ENCODE assay signal across 1 cellular context in the genomic region with DNA sequence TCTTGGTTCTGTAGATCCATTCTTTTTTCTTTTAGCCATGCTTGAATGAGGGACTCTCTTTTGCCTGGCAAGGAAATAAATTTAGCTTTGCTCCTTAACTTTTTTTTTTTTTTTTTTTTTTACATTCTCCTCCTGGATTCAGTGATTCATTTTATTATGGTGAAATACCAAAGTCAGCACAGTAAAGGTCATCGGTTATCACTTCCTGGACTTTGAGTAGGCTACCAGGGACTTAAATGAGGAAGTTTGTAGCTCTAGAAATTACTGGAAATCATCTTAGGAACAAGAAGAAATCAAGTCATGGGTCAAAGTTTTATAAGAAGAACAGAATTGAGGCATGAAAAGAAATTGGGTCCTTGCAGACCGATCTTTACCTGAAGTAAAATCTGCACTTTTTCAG.
TF ChIP-seq lines count a peak whose summit lies in the region.

No MANE protein-coding gene starts in this region.

TF ChIP-seq in HepG2, 621 proteins besides CTCF, POLR2A, EP300 and RAD21 (continued from another document):
- no peak for TF ChIP-seq ARID2 (CRISPR knock-in tag; IDR thresholded peaks at IDR 0.05; ENCODE audit: borderline replicate concordance)
- 0 out of 4 replicates have a peak, but pooled peaks of 1 of the 2 experiments have one; percentile 13 for TF ChIP-seq NR2F1 (CRISPR knock-in tag; IDR thresholded peaks at IDR 0.05)
- TF ChIP-seq, protein P1, sequence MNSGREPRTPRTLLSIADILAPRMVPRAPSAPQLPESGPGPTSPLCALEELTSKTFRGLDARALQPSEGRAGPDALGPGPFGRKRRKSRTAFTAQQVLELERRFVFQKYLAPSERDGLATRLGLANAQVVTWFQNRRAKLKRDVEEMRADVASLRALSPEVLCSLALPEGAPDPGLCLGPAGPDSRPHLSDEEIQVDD (CRISPR knock-in tag; IDR thresholded peaks at IDR 0.05; ENCODE audit: borderline replicate concordance) = no peak
- TF ChIP-seq, protein P2, sequence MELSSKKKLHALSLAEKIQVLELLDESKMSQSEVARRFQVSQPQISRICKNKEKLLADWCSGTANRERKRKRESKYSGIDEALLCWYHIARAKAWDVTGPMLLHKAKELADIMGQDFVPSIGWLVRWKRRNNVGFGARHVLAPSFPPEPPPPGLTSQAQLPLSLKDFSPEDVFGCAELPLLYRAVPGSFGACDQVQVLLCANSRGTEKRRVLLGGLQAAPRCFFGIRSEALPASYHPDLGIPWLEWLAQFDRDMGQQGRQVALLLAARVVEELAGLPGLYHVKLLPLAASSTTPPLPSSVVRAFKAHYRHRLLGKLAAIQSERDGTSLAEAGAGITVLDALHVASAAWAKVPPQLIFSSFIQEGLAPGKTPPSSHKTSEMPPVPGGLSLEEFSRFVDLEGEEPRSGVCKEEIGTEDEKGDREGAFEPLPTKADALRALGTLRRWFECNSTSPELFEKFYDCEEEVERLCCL (CRISPR knock-in tag; IDR thresholded peaks at IDR 0.05; ENCODE audit: borderline replicate concordance) = no peak
- TF ChIP-seq, protein P3, sequence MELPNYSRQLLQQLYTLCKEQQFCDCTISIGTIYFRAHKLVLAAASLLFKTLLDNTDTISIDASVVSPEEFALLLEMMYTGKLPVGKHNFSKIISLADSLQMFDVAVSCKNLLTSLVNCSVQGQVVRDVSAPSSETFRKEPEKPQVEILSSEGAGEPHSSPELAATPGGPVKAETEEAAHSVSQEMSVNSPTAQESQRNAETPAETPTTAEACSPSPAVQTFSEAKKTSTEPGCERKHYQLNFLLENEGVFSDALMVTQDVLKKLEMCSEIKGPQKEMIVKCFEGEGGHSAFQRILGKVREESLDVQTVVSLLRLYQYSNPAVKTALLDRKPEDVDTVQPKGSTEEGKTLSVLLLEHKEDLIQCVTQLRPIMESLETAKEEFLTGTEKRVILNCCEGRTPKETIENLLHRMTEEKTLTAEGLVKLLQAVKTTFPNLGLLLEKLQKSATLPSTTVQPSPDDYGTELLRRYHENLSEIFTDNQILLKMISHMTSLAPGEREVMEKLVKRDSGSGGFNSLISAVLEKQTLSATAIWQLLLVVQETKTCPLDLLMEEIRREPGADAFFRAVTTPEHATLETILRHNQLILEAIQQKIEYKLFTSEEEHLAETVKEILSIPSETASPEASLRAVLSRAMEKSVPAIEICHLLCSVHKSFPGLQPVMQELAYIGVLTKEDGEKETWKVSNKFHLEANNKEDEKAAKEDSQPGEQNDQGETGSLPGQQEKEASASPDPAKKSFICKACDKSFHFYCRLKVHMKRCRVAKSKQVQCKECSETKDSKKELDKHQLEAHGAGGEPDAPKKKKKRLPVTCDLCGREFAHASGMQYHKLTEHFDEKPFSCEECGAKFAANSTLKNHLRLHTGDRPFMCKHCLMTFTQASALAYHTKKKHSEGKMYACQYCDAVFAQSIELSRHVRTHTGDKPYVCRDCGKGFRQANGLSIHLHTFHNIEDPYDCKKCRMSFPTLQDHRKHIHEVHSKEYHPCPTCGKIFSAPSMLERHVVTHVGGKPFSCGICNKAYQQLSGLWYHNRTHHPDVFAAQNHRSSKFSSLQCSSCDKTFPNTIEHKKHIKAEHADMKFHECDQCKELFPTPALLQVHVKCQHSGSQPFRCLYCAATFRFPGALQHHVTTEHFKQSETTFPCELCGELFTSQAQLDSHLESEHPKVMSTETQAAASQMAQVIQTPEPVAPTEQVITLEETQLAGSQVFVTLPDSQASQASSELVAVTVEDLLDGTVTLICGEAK (IDR thresholded peaks at IDR 0.05) = no peak
- TF ChIP-seq, protein P3 (CRISPR knock-in tag; IDR thresholded peaks at IDR 0.05) = no peak
- TF ChIP-seq ZNF30 (CRISPR knock-in tag; IDR thresholded peaks at IDR 0.05) = no peak
- no peak for TF ChIP-seq ARNTL (CRISPR knock-in tag; IDR thresholded peaks at IDR 0.05)
- TF ChIP-seq, protein P4, sequence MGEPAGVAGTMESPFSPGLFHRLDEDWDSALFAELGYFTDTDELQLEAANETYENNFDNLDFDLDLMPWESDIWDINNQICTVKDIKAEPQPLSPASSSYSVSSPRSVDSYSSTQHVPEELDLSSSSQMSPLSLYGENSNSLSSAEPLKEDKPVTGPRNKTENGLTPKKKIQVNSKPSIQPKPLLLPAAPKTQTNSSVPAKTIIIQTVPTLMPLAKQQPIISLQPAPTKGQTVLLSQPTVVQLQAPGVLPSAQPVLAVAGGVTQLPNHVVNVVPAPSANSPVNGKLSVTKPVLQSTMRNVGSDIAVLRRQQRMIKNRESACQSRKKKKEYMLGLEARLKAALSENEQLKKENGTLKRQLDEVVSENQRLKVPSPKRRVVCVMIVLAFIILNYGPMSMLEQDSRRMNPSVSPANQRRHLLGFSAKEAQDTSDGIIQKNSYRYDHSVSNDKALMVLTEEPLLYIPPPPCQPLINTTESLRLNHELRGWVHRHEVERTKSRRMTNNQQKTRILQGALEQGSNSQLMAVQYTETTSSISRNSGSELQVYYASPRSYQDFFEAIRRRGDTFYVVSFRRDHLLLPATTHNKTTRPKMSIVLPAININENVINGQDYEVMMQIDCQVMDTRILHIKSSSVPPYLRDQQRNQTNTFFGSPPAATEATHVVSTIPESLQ (CRISPR knock-in tag; conservative IDR thresholded peaks at IDR 0.05) = no peak
- TF ChIP-seq ELF1 (CRISPR knock-in tag; IDR thresholded peaks at IDR 0.05) = peak; percentile 37; the same call in 1 of the 2 replicates
- TF ChIP-seq NR2F6 (IDR thresholded peaks at IDR 0.05) = no peak; the same call in 1 of the 2 replicates
- TF ChIP-seq NR2F6 (CRISPR knock-in tag; IDR thresholded peaks at IDR 0.05) = peak; percentile 41; the same call in 1 of the 2 replicates
- TF ChIP-seq XBP1 (CRISPR knock-in tag; IDR thresholded peaks at IDR 0.05) = no peak
- no peak for TF ChIP-seq PHF5A (CRISPR knock-in tag; IDR thresholded peaks at IDR 0.05; ENCODE audit: low read depth, unreplicated experiment)
TF ChIP-seq in HepG2: peak in this region for 6.
